18 cellular contexts compared by ENCODE assay signal in genomic region chr17:3583456-3583855, GRCh38. TPM values are rescaled to one million over a fixed set of nuclear protein-coding genes. Genes with fewer than 3 reads are reported as not detected.
DNase-seq lines count a peak whose midpoint lies in the region; ATAC-seq, FAIRE-seq and TF ChIP-seq lines count a peak whose summit lies in the region.
"Had no signal": no experiment of that assay in that cellular context is flagged by ENCODE, and none has a peak within 500 bp of the region (broad histone marks: within the 10 kb centered on the region; RNA-seq: fewer than 3 reads in every experiment).

No MANE protein-coding gene starts in this region.

- H3K56ac ChIP-seq in H1 (replicated peaks; ENCODE audit: insufficient read length, low read depth, low read length) = no peak overlapping the region

- H4K8ac ChIP-seq in H1 (ENCODE audit: extremely low read depth, insufficient read depth, low read length) = no peak overlapping the region

- H3K79me1 ChIP-seq in H1 (ENCODE audit: low read depth, low read length) = no peaks in the 10 kb centered on the region

- no peak overlapping the region for H2BK5ac ChIP-seq in H1 (ENCODE audit: low read depth, low read length)

- H3K9ac ChIP-seq in H1 (replicated peaks in 1 of 4; ENCODE audit: extremely low read depth in 1 of 4, low read depth in 3 of 4, low read length in 3 of 4) (no peak overlapping the region), kidney (ENCODE audit: low read length in 2 of 2) (no peak overlapping the region)
- H3K9ac ChIP-seq: BLaER1 treated with 17β-estradiol and CSF1 and Interleukin-3, amounts not matched to agents 10 nM and 100 nM had no signal

- H2BK12ac ChIP-seq in H1 (ENCODE audit: low read depth, low read length) = no peak overlapping the region

- no peaks in the 10 kb centered on the region for H3K23me2 ChIP-seq in H1 (ENCODE audit: low read depth, low read length)

- H3K4me2 ChIP-seq in A549 (no peak overlapping the region), H1 (ENCODE audit: insufficient read depth in 1 of 2, low read depth in 2 of 2, low read length in 2 of 2) (no peak overlapping the region)
- H3K4me2 ChIP-seq: BLaER1 treated with 17β-estradiol and CSF1 and Interleukin-3, amounts not matched to agents 10 nM and 100 nM had no signal

- no peak overlapping the region for H4K5ac ChIP-seq in H1 (ENCODE audit: insufficient read length, low read depth, low read length)

- no peak overlapping the region for H3K14ac ChIP-seq in H1 (ENCODE audit: insufficient read length)

- FAIRE-seq in A549 (lab: Jason Lieb, UNC) = no peak
- FAIRE-seq in H1 (lab: Jason Lieb, UNC) = no peak
- FAIRE-seq in kidney (lab: Jason Lieb, UNC) = no peak
- FAIRE-seq: GM12892, GM18507 had no signal

- H3K4me1 Mint-ChIP-seq in activated T-cell treated with anti-CD3 and anti-CD28 coated beads, Interleukin-2, amount 50 U/mL, for 4 hours (ENCODE audit: low read depth) = no peaks in the 10 kb centered on the region
- H3K4me1 Mint-ChIP-seq: B cell had no signal

- H3K79me2 ChIP-seq in H1 (ENCODE audit: control insufficient read depth in 1 of 2, insufficient read depth in 2 of 2, low read length in 2 of 2) = no peaks in the 10 kb centered on the region

- no peaks in the 10 kb centered on the region for H3K27me3 Mint-ChIP-seq in activated T-cell treated with anti-CD3 and anti-CD28 coated beads, Interleukin-2, amount 50 U/mL, for 4 hours (ENCODE audit: low read depth)
- H3K27me3 Mint-ChIP-seq: B cell had no signal

- H2AK5ac ChIP-seq in H1 (ENCODE audit: low read depth, low read length) = no peak overlapping the region

- no peak overlapping the region for H2BK20ac ChIP-seq in H1 (ENCODE audit: low read length)

- no peak overlapping the region for H2BK120ac ChIP-seq in H1 (replicated peaks; ENCODE audit: low read depth, low read length)

- WGBS in A549 (ENCODE audit: missing lambda C conversion rate) = 86% methylated on average over 8 of the region's 9 CpGs
- whole genome bisulfite sequencing in H1 (ENCODE audit: extremely low coverage in 1 of 2, insufficient coverage in 1 of 2, insufficient read length in 1 of 2, insufficient replicate concordance in 2 of 2, low coverage in 1 of 2, low lambda C conversion rate in 2 of 2, missing lambda C conversion rate in 1 of 2), 2 experiments = 89% methylated on average over 8 of the region's 9 CpGs; no CpG with 5 or more reads in 1 of the 2 experiments
- WGBS in upper lobe of left lung, 2 donors = 87 to 89% methylated on average over 8 to 9 of the region's 9 CpGs

- no peak for TF ChIP-seq RAD21 in A549 (conservative IDR thresholded peaks at IDR 0.05 in 1 of 2, IDR thresholded peaks at IDR 0.05 in 1 of 2)
- peak; percentile 22 to 44; a peak in 2 of 4 replicates for TF ChIP-seq RAD21 in H1 (IDR thresholded peaks at IDR 0.05 in 1 of 2, conservative IDR thresholded peaks at IDR 0.05 in 1 of 2; ENCODE audit: low read depth in 2 of 2, low read length in 2 of 2)

- CTCF ChIA-PET in A549 (lab: Yijun Ruan, JAX) (no interaction called here), H1 (lab: Charles Lee; ENCODE audit: partially characterized antibody) (no interaction called here)

- H3K4me3 ChIP-seq in A549 (no peak overlapping the region), H1 (ENCODE audit: extremely low read depth in 1 of 4, insufficient read depth in 2 of 4, low read depth in 3 of 4, low read length in 4 of 4) (no peak overlapping the region), kidney (ENCODE audit: low read length in 2 of 2) (no peak overlapping the region), upper lobe of left lung (no peak overlapping the region)
- H3K4me3 ChIP-seq: BLaER1 treated with 17β-estradiol and CSF1 and Interleukin-3, amounts not matched to agents 10 nM and 100 nM; HAP-1 had no signal

- H3K9me3 Mint-ChIP-seq in activated T-cell treated with anti-CD3 and anti-CD28 coated beads, Interleukin-2, amount 50 U/mL, for 4 hours = no peaks in the 10 kb centered on the region
- H3K9me3 Mint-ChIP-seq: CD8-positive, alpha-beta T cell had no signal

- H3K27ac ChIP-seq in A549 = no peak overlapping the region
- H3K27ac ChIP-seq in H1 (ENCODE audit: low read depth, low read length) = no peak overlapping the region
- H3K27ac ChIP-seq in kidney (ENCODE audit: low read depth in 2 of 2, low read length in 2 of 2) = no peak overlapping the region
- H3K27ac ChIP-seq in upper lobe of left lung = no peak overlapping the region
- H3K27ac ChIP-seq: BLaER1 treated with 17β-estradiol and CSF1 and Interleukin-3, amounts not matched to agents 10 nM and 100 nM had no signal

- H3K4ac ChIP-seq in H1 (replicated peaks; ENCODE audit: insufficient read length, low read depth, low read length) = no peak overlapping the region

- ATAC-seq in A549 (peak; percentile 38 to 44; a peak in 2 of 6 replicates), upper lobe of left lung (ENCODE audit: low FRiP score in 2 of 2) (peak; percentile 3 to 11)
- no peak for ATAC-seq in activated T-cell treated with anti-CD3 and anti-CD28 coated beads, Interleukin-2, amount 50 U/mL, for 4 hours
- ATAC-seq: CD8-positive, alpha-beta T cell had no signal

- TF ChIP-seq EP300 in A549 (IDR thresholded peaks at IDR 0.05) = no peak
- TF ChIP-seq EP300 in H1 (IDR thresholded peaks at IDR 0.05; ENCODE audit: borderline replicate concordance in 1 of 2, low read depth in 2 of 2, low read length in 2 of 2) = no peak
- no peak for TF ChIP-seq EP300 in upper lobe of left lung (IDR thresholded peaks at IDR 0.05)

- H3K36me3 Mint-ChIP-seq in activated T-cell treated with anti-CD3 and anti-CD28 coated beads, Interleukin-2, amount 50 U/mL, for 4 hours (ENCODE audit: insufficient read depth) = peaks cover 14% of the 10 kb centered on the region

- intact Hi-C loops in kidney (cut with DNase I) = no loop called here

- H3K9me3 ChIP-seq in A549 = no peaks in the 10 kb centered on the region
- no peaks in the 10 kb centered on the region for H3K9me3 ChIP-seq in H1 (ENCODE audit: insufficient read depth in 2 of 2, low read depth in 1 of 2, low read length in 1 of 2)
- H3K9me3 ChIP-seq in kidney (ENCODE audit: control insufficient read depth in 1 of 2, low read length in 2 of 2) = no peaks in the 10 kb centered on the region
- no peaks in the 10 kb centered on the region for H3K9me3 ChIP-seq in upper lobe of left lung
- H3K9me3 ChIP-seq: HAP-1 had no signal

- no peak overlapping the region for H3K23ac ChIP-seq in H1 (ENCODE audit: insufficient read length)

- no peak overlapping the region for H4K91ac ChIP-seq in H1 (replicated peaks; ENCODE audit: insufficient read length, low read length)

- H3K4me1 ChIP-seq in A549 = no peaks in the 10 kb centered on the region
- H3K4me1 ChIP-seq in H1 (replicated peaks in 1 of 4; ENCODE audit: control insufficient read depth in 3 of 4, insufficient read depth in 4 of 4, low read length in 3 of 4) = no peaks in the 10 kb centered on the region
- no peaks in the 10 kb centered on the region for H3K4me1 ChIP-seq in kidney (ENCODE audit: control insufficient read depth in 1 of 2, insufficient read depth in 1 of 2, low read depth in 1 of 2, low read length in 2 of 2)
- H3K4me1 ChIP-seq in upper lobe of left lung = peaks cover 0 to 3% (median 0%) of the 10 kb centered on the region in 4 donors
- H3K4me1 ChIP-seq: HAP-1 had no signal

- H3K36me3 ChIP-seq in H1 (ENCODE audit: control insufficient read depth in 2 of 4, insufficient read depth in 4 of 4, low read length in 3 of 4) (peaks cover 0 to 10% (median under 1%) of the 10 kb centered on the region in 4 experiments; a peak in 3 of 8 replicates), kidney (ENCODE audit: control insufficient read depth in 1 of 2, insufficient read depth in 2 of 2, low read length in 2 of 2) (peaks cover 17 to 23% of the 10 kb centered on the region in 2 donors), upper lobe of left lung (peaks cover 0 to 40% (median 15%) of the 10 kb centered on the region in 4 donors)
- H3K36me3 ChIP-seq: HAP-1 had no signal

- H2BK15ac ChIP-seq in H1 (ENCODE audit: low read length) = no peak overlapping the region

- H3K18ac ChIP-seq in H1 (ENCODE audit: extremely low read depth, low read length) = no peak overlapping the region

- DNase-seq in A549 (ENCODE audit: low read depth in 1 of 2, low spot score in 1 of 2) = no peak
- no peak for DNase-seq in H1 (ENCODE audit: low read depth in 1 of 2, low spot score in 2 of 2)
- peak; percentile 35 for DNase-seq in kidney
- no peak for DNase-seq in upper lobe of left lung
- DNase-seq in activated T-cell treated with anti-CD3 and anti-CD28 coated beads, Interleukin-2, amount 50 U/mL, for 4 hours = no peak
- no peak for DNase-seq in HK-2 (ENCODE audit: unreplicated experiment)
- DNase-seq in DMS53 treated with DMSO at 0.1 percent for 48 hours (lab: John Stamatoyannopoulos, UW; ENCODE audit: unreplicated experiment) = no peak
- DNase-seq: 8988T; CD8-positive, alpha-beta T cell; COR-L47; DMS 273 treated with DMSO at 0.1 percent for 48 hours; GDM1; GOT3 had no signal

- POLR2A ChIA-PET in A549 (lab: Yijun Ruan, JAX) = no interaction called here
- POLR2A ChIA-PET in H1 (lab: Charles Lee; ENCODE audit: partially characterized antibody) = no interaction called here

- H4K20me1 ChIP-seq in H1 (replicated peaks in 1 of 2; ENCODE audit: control insufficient read depth in 1 of 2, insufficient read depth in 2 of 2, low read length in 2 of 2) = no peaks in the 10 kb centered on the region
- H4K20me1 ChIP-seq: BLaER1 treated with 17β-estradiol and CSF1 and Interleukin-3, amounts not matched to agents 10 nM and 100 nM had no signal

- H2AFZ ChIP-seq in H1 (ENCODE audit: low read length) = no peak overlapping the region

- no peak overlapping the region for H3K4me3 Mint-ChIP-seq in activated T-cell treated with anti-CD3 and anti-CD28 coated beads, Interleukin-2, amount 50 U/mL, for 4 hours
- H3K4me3 Mint-ChIP-seq: B cell; CD8-positive, alpha-beta T cell had no signal

- TF ChIP-seq POLR2A in A549 (IDR thresholded peaks at IDR 0.05; ENCODE audit: low read length) (no peak), H1 (IDR thresholded peaks at IDR 0.05; ENCODE audit: control extremely low read depth in 1 of 2, low read depth in 2 of 2, low read length in 2 of 2) (no peak), upper lobe of left lung (IDR thresholded peaks at IDR 0.05) (no peak)

- H3K27me3 ChIP-seq in H1 (replicated peaks in 1 of 4; ENCODE audit: control insufficient read depth in 3 of 4, extremely low read depth in 1 of 4, insufficient read depth in 3 of 4, low read length in 3 of 4) (no peaks in the 10 kb centered on the region), upper lobe of left lung (no peaks in the 10 kb centered on the region)
- H3K27me3 ChIP-seq: BLaER1 treated with 17β-estradiol and CSF1 and Interleukin-3, amounts not matched to agents 10 nM and 100 nM had no signal

- TF ChIP-seq CTCF in A549 (IDR thresholded peaks at IDR 0.05) = no peak
- peak; percentile 3 to 15 (median 13); a peak in 2 of 4 replicates for TF ChIP-seq CTCF in H1 (IDR thresholded peaks at IDR 0.05; ENCODE audit: control extremely low read depth in 1 of 3, insufficient read depth in 1 of 3, low read depth in 1 of 3, low read length in 3 of 3)
- no peak for TF ChIP-seq CTCF in kidney (IDR thresholded peaks at IDR 0.05; ENCODE audit: borderline replicate concordance, extremely low read depth, insufficient read depth)
- TF ChIP-seq CTCF in upper lobe of left lung (IDR thresholded peaks at IDR 0.05) = no peak

RNA-seq across cellular contexts. Expression of gene TRPV1, which starts 25.8 kb away (rescaled TPM):
- 3.0 and 4.3 TPM in 2 replicates for polyA plus RNA-seq in A549 (2011; rRNA removed)
- polyA plus RNA-seq in A549 (2012; cell fraction: cytosol; rRNA removed) = 4.3 and 5.5 TPM in 2 replicates
- 30.3 and 41.3 TPM in 2 replicates for polyA plus RNA-seq in A549 (2012; cell fraction: nucleus; rRNA removed)
- 5.0 to 5.3 TPM (median 5.1 TPM) in 3 replicates for polyA plus RNA-seq in A549 (2017; fragmentation: RNase III; extraction: RNeasy Plus Mini Kit Qiagen cat#74134 plus additional on column Dnase treatment)
- 3.4 and 3.6 TPM in 2 replicates for polyA minus RNA-seq in A549 (2011; rRNA and poly(A)+ RNA removed)
- total RNA-seq in H1 (2021; fragmentation: NEBNext Ultra II Directional; extraction: Animal tissue kit (Norgen Biotek cat#: 25700)) = 2.5 and 3.0 TPM in 2 replicates
- 3.0 and 3.5 TPM in 2 replicates for polyA plus RNA-seq in H1 (2011; rRNA removed)
- 3.4 TPM for polyA plus RNA-seq in H1 (2011; cell fraction: cytosol; rRNA removed)
- 10.8 TPM for polyA plus RNA-seq in H1 (2011; cell fraction: nucleus; rRNA removed)
- polyA plus RNA-seq in H1 (2012, experiment 1 of 2) = 2.8 to 3.6 TPM (median 3.5 TPM) in 4 replicates
- polyA plus RNA-seq in H1 (2012, experiment 2 of 2) = 1.5 TPM
- polyA plus RNA-seq in H1 (2013, experiment 1 of 2) = 2.1 TPM
- 1.9 TPM for polyA plus RNA-seq in H1 (2013, experiment 2 of 2)
- 3.5 and 4.8 TPM in 2 replicates for polyA minus RNA-seq in H1 (2011; rRNA and poly(A)+ RNA removed)
- 0.88 TPM for polyA minus RNA-seq in H1 (2011; cell fraction: cytosol; rRNA and poly(A)+ RNA removed)
- polyA minus RNA-seq in H1 (2011; cell fraction: nucleus; rRNA and poly(A)+ RNA removed) = 3.9 TPM
- total RNA-seq in kidney = 4.2 TPM
- polyA plus RNA-seq in kidney (ENCODE audit: insufficient read depth, low read depth, low replicate concordance) = 4.7 TPM
- 10 to 100 TPM in 1 of 6 donors, 1 to 10 TPM in 5; 2.0 to 16.8 (median 4.8) TPM for total RNA-seq in upper lobe of left lung
- total RNA-seq in activated T-cell treated with anti-CD3 and anti-CD28 coated beads, Interleukin-2, amount 50 U/mL, for 4 hours = 1 to 10 TPM in 2 of 3 donors, under 1 TPM in 1; 0.96 to 1.4 (median 1.2) TPM

RNA-seq across cellular contexts. Expression of gene TRPV3, which starts 25.8 kb away (rescaled TPM):
- polyA plus RNA-seq in A549 (2011; rRNA removed) = 1.2 TPM in 2 replicates
- 0.60 and 0.86 TPM in 2 replicates for polyA plus RNA-seq in A549 (2012; cell fraction: cytosol; rRNA removed)
- polyA plus RNA-seq in A549 (2012; cell fraction: nucleus; rRNA removed) = 1.2 and 2.1 TPM in 2 replicates
- polyA plus RNA-seq in A549 (2017; fragmentation: RNase III; extraction: RNeasy Plus Mini Kit Qiagen cat#74134 plus additional on column Dnase treatment) = 0.44 to 0.54 TPM (median 0.46 TPM) in 3 replicates
- 1.8 and 6.7 TPM in 2 replicates for polyA minus RNA-seq in A549 (2011; rRNA and poly(A)+ RNA removed)
- total RNA-seq in H1 (2021; fragmentation: NEBNext Ultra II Directional; extraction: Animal tissue kit (Norgen Biotek cat#: 25700)) = 0.40 and 0.56 TPM in 2 replicates
- polyA plus RNA-seq in H1 (2011; rRNA removed) = 1.0 and 1.1 TPM in 2 replicates
- polyA plus RNA-seq in H1 (2011; cell fraction: cytosol; rRNA removed) = 1.6 TPM
- polyA plus RNA-seq in H1 (2011; cell fraction: nucleus; rRNA removed) = 3.0 TPM
- polyA plus RNA-seq in H1 (2012, experiment 1 of 2) = 0.55 to 0.91 TPM (median 0.73 TPM) in 4 replicates
- polyA plus RNA-seq in H1 (2012, experiment 2 of 2) = 0.12 TPM
- polyA plus RNA-seq in H1 (2013, experiment 1 of 2) = 0.36 TPM
- polyA plus RNA-seq in H1 (2013, experiment 2 of 2) = 0.28 TPM
- polyA minus RNA-seq in H1 (2011; rRNA and poly(A)+ RNA removed) = 1.9 and 5.2 TPM in 2 replicates
- 1.3 TPM for polyA minus RNA-seq in H1 (2011; cell fraction: cytosol; rRNA and poly(A)+ RNA removed)
- 1.9 TPM for polyA minus RNA-seq in H1 (2011; cell fraction: nucleus; rRNA and poly(A)+ RNA removed)
- total RNA-seq in kidney = 1.2 TPM
- 0.13 TPM for polyA plus RNA-seq in kidney (ENCODE audit: insufficient read depth, low read depth, low replicate concordance)
- under 1 TPM; under 0.01 to 0.84 (median 0.28) TPM for total RNA-seq in upper lobe of left lung
- under 1 TPM; 0.45 to 0.84 (median 0.73) TPM for total RNA-seq in activated T-cell treated with anti-CD3 and anti-CD28 coated beads, Interleukin-2, amount 50 U/mL, for 4 hours

RNA-seq across cellular contexts. Expression of gene SHPK, which starts 52.6 kb away (rescaled TPM):
- 10.7 and 13.4 TPM in 2 replicates for polyA plus RNA-seq in A549 (2011; rRNA removed)
- 15.7 and 19.9 TPM in 2 replicates for polyA plus RNA-seq in A549 (2012; cell fraction: cytosol; rRNA removed)
- polyA plus RNA-seq in A549 (2012; cell fraction: nucleus; rRNA removed) = 29.1 and 32.1 TPM in 2 replicates
- 9.5 to 11.2 TPM (median 10.9 TPM) in 3 replicates for polyA plus RNA-seq in A549 (2017; fragmentation: RNase III; extraction: RNeasy Plus Mini Kit Qiagen cat#74134 plus additional on column Dnase treatment)
- polyA minus RNA-seq in A549 (2011; rRNA and poly(A)+ RNA removed) = 24.3 TPM in 2 replicates
- total RNA-seq in H1 (2021; fragmentation: NEBNext Ultra II Directional; extraction: Animal tissue kit (Norgen Biotek cat#: 25700)) = 36.7 and 37.3 TPM in 2 replicates
- 28.6 and 35.5 TPM in 2 replicates for polyA plus RNA-seq in H1 (2011; rRNA removed)
- 31.3 TPM for polyA plus RNA-seq in H1 (2011; cell fraction: cytosol; rRNA removed)
- polyA plus RNA-seq in H1 (2011; cell fraction: nucleus; rRNA removed) = 30.6 TPM
- 23.2 to 29.6 TPM (median 26.8 TPM) in 4 replicates for polyA plus RNA-seq in H1 (2012, experiment 1 of 2)
- 30.1 TPM for polyA plus RNA-seq in H1 (2012, experiment 2 of 2)
- 17.8 TPM for polyA plus RNA-seq in H1 (2013, experiment 1 of 2)
- 18.5 TPM for polyA plus RNA-seq in H1 (2013, experiment 2 of 2)
- 52.4 and 60.5 TPM in 2 replicates for polyA minus RNA-seq in H1 (2011; rRNA and poly(A)+ RNA removed)
- polyA minus RNA-seq in H1 (2011; cell fraction: cytosol; rRNA and poly(A)+ RNA removed) = 28.8 TPM
- polyA minus RNA-seq in H1 (2011; cell fraction: nucleus; rRNA and poly(A)+ RNA removed) = 26.7 TPM
- 17.5 TPM for total RNA-seq in kidney
- 9.2 TPM for polyA plus RNA-seq in kidney (ENCODE audit: insufficient read depth, low read depth, low replicate concordance)
- 10 to 100 TPM; 10.5 to 25.1 (median 12.4) TPM for total RNA-seq in upper lobe of left lung
- 10 to 100 TPM in 2 of 3 donors, 1 to 10 TPM in 1; 9.1 to 14.7 (median 10.8) TPM for total RNA-seq in activated T-cell treated with anti-CD3 and anti-CD28 coated beads, Interleukin-2, amount 50 U/mL, for 4 hours

RNA-seq across cellular contexts. Expression of gene CTNS, which starts 53.1 kb away (rescaled TPM):
- polyA plus RNA-seq in A549 (2011; rRNA removed) = 6.5 and 7.4 TPM in 2 replicates
- 7.4 and 10.3 TPM in 2 replicates for polyA plus RNA-seq in A549 (2012; cell fraction: cytosol; rRNA removed)
- polyA plus RNA-seq in A549 (2012; cell fraction: nucleus; rRNA removed) = 12.8 and 15.7 TPM in 2 replicates
- polyA plus RNA-seq in A549 (2017; fragmentation: RNase III; extraction: RNeasy Plus Mini Kit Qiagen cat#74134 plus additional on column Dnase treatment) = 15.5 to 20.3 TPM (median 16.3 TPM) in 3 replicates
- 5.7 and 6.9 TPM in 2 replicates for polyA minus RNA-seq in A549 (2011; rRNA and poly(A)+ RNA removed)
- 12.9 and 16.4 TPM in 2 replicates for total RNA-seq in H1 (2021; fragmentation: NEBNext Ultra II Directional; extraction: Animal tissue kit (Norgen Biotek cat#: 25700))
- polyA plus RNA-seq in H1 (2011; rRNA removed) = 11.6 and 13.1 TPM in 2 replicates
- 11.9 TPM for polyA plus RNA-seq in H1 (2011; cell fraction: cytosol; rRNA removed)
- 22.3 TPM for polyA plus RNA-seq in H1 (2011; cell fraction: nucleus; rRNA removed)
- 13.0 to 16.4 TPM (median 15.1 TPM) in 4 replicates for polyA plus RNA-seq in H1 (2012, experiment 1 of 2)
- 19.1 TPM for polyA plus RNA-seq in H1 (2012, experiment 2 of 2)
- 22.0 TPM for polyA plus RNA-seq in H1 (2013, experiment 1 of 2)
- polyA plus RNA-seq in H1 (2013, experiment 2 of 2) = 21.1 TPM
- 12.1 and 12.4 TPM in 2 replicates for polyA minus RNA-seq in H1 (2011; rRNA and poly(A)+ RNA removed)
- 6.5 TPM for polyA minus RNA-seq in H1 (2011; cell fraction: cytosol; rRNA and poly(A)+ RNA removed)
- polyA minus RNA-seq in H1 (2011; cell fraction: nucleus; rRNA and poly(A)+ RNA removed) = 13.1 TPM
- 15.7 TPM for total RNA-seq in kidney
- polyA plus RNA-seq in kidney (ENCODE audit: insufficient read depth, low read depth, low replicate concordance) = 11.9 TPM
- total RNA-seq in upper lobe of left lung = 10 to 100 TPM; 22.1 to 31.4 (median 25.3) TPM
- 10 to 100 TPM; 19.4 to 34.4 (median 21.5) TPM for total RNA-seq in activated T-cell treated with anti-CD3 and anti-CD28 coated beads, Interleukin-2, amount 50 U/mL, for 4 hours

Comparison
In these comparisons a context has a peak if more than half of its experiments do, and no peak if none do; other contexts are left out.
1. ATAC-seq: peak in A549 (2 of 2) and upper lobe of left lung (2 of 2); none in activated T-cell treated with anti-CD3 and anti-CD28 coated beads, Interleukin-2, amount 50 U/mL, for 4 hours (0 of 2).
2. CTCF ChIP-seq: peak in H1 (3 of 3); none in A549 (single experiment), kidney (single experiment) and upper lobe of left lung (0 of 6).
3. Of the 18 proteins assayed by ChIP-seq in both H1 and A549: peak only in H1: CTCF and RAD21; only in A549: none; in both: none; in neither: 16.